ENCODE assay signal across 10 cellular contexts in the genomic region with DNA sequence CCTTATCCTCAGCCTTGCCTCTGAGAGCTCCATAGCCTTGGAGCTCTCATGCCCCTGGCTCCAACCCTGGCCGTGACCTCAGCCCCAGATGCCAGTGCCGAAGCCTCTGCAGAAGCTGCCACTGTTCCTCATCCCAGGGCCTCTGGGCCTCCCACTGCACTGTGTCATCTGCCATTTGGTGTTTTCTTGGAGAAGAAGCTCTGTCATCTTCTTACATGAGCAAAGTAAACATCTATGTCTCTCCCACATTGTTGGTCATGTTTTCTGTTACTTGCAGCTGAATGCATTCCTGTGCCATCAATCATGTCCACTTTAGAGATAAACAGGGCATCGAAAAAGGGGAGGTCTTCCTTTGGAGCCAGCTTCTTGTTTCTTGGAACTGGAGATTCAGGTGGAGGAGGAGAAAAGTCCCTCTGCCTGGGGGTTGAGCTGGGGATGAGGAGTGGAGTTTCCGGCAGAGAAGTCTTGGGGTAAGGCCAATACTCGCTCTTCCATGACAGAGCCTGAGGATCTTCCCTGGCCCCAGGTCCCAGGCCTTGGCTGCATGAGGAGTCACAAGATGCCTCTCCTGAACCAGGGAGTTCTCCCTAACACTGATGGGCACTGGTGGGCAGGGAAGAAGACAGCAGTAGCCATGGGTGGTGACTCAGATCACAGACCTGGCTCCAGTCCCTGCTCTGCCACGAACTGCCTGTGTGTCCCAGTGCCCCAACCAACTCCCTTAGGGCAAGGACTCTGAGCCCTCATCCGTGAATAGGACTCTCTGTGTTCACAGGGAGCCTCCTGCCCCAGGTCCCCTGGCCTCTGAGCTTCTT. TPM values are rescaled to one million over a fixed set of nuclear protein-coding genes. Genes with fewer than 3 reads are reported as not detected.
DNase-seq lines count a peak whose midpoint lies in the region; ATAC-seq, FAIRE-seq and TF ChIP-seq lines count a peak whose summit lies in the region.
"Had no signal": no experiment of that assay in that cellular context is flagged by ENCODE, and none has a peak within 500 bp of the region (broad histone marks: within the 10 kb centered on the region; RNA-seq: fewer than 3 reads in every experiment).

No MANE protein-coding gene starts in this region.

- no peak overlapping the region for H3K4me3 ChIP-seq in K562
- H3K4me3 ChIP-seq: GM12878 had no signal

- DNase-seq in AG08395 (ENCODE audit: low spot score) (peak; percentile 55), HK-2 (ENCODE audit: unreplicated experiment) (peak; percentile 44), K562 (ENCODE audit: extremely low read depth in 1 of 4, low spot score in 3 of 4) (peak in 1 of 4 experiments; percentile 45), left colon (no peak)
- DNase-seq in naive thymus-derived CD8-positive, alpha-beta T cell: no peak
- DNase-seq in activated CD4-positive, alpha-beta T cell treated with anti-CD3 and anti-CD28 coated beads, Interleukin-2, amount 10 ng/mL, durations not matched to agents 24 days and 14 days: no peak

- peaks cover 29 to 32% of the 10 kb centered on the region in 2 experiments for H3K4me1 ChIP-seq in K562 (replicated peaks in 1 of 2; ENCODE audit: control insufficient read depth in 2 of 2, insufficient read depth in 2 of 2, low read length in 2 of 2)

- no peak overlapping the region; the same call in 1 of the 2 replicates for H3K4me2 ChIP-seq in K562 (ENCODE audit: insufficient read depth, low read length)

- TF ChIP-seq RAD21 in K562 (CRISPR knock-in tag; conservative IDR thresholded peaks at IDR 0.05 in 1 of 2, IDR thresholded peaks at IDR 0.05 in 1 of 2): no peak

- intact Hi-C loops in K562 (cut with micrococcal nuclease) (no loop called here), left colon (cut with DNase I, micrococcal nuclease) (no loop called here)
- intact Hi-C loops in activated CD4-positive, alpha-beta T cell treated with anti-CD3 and anti-CD28 coated beads, Interleukin-2, amount 10 ng/mL, durations not matched to agents 24 days and 14 days (cut with micrococcal nuclease): no loop called here

- CTCF ChIA-PET in K562 (lab: Yijun Ruan, JAX; ENCODE audit: low intra/inter-chr PET ratio): no interaction called here

- POLR2A ChIA-PET in K562 (lab: Yijun Ruan, JAX): interaction anchor here (0.9 to 2.0 kb wide), 3 partner anchors 12 to 47 kb away, joined by 3 to 10 read pairs (median 6); no protein-coding TSS in a partner anchor
- POLR2A ChIA-PET in naive thymus-derived CD8-positive, alpha-beta T cell (lab: Charles Lee): no interaction called here

- in situ Hi-C loops in K562 (cut with MboI): no loop called here

- H3K36me3 Mint-ChIP-seq in naive thymus-derived CD8-positive, alpha-beta T cell: no peaks in the 10 kb centered on the region
- no peaks in the 10 kb centered on the region for H3K36me3 Mint-ChIP-seq in activated CD4-positive, alpha-beta T cell treated with anti-CD3 and anti-CD28 coated beads, Interleukin-2, amount 10 ng/mL, durations not matched to agents 24 days and 14 days (ENCODE audit: low read depth)

- peak; percentile 40 for FAIRE-seq in K562 (lab: Jason Lieb, UNC)
- FAIRE-seq: GM12878 had no signal

- TF ChIP-seq CTCF in K562 (IDR thresholded peaks at IDR 0.05 in 2 of 3, conservative IDR thresholded peaks at IDR 0.05 in 1 of 3; ENCODE audit: insufficient read depth in 2 of 3, low read depth in 1 of 3, low read length in 3 of 3): no peak

- H3K9ac ChIP-seq in K562 (ENCODE audit: insufficient read depth in 1 of 2, low read depth in 2 of 2, low read length in 2 of 2): peak overlapping the region in 1 of 2 experiments; percentile 66; a peak in 1 of 4 replicates

- TF ChIP-seq POLR2A in K562 (conservative IDR thresholded peaks at IDR 0.05): no peak
- TF ChIP-seq POLR2A in GM18505 (IDR thresholded peaks at IDR 0.05; ENCODE audit: borderline replicate concordance, extremely low read depth, insufficient read depth, insufficient read length): no peak

- H3K4me1 Mint-ChIP-seq in naive thymus-derived CD8-positive, alpha-beta T cell: peaks cover 0 to 2% (median 0%) of the 10 kb centered on the region in 4 donors
- H3K4me1 Mint-ChIP-seq in activated CD4-positive, alpha-beta T cell treated with anti-CD3 and anti-CD28 coated beads, Interleukin-2, amount 10 ng/mL, durations not matched to agents 24 days and 14 days: peaks cover 4% of the 10 kb centered on the region

- TF ChIP-seq EP300 in K562 (IDR thresholded peaks at IDR 0.05; ENCODE audit: low read length): peak; percentile 36; the same call in 1 of the 2 replicates

- BruUV-seq in K562 (replicated peaks; lab: Mats Ljungman, UMichigan): no TSS peak

- ATAC-seq in K562: peak; percentile 42
- peak; percentile 64 for ATAC-seq in left colon
- no peak for ATAC-seq in GM18505 (IDR thresholded peaks at IDR 0.05; ENCODE audit: unreplicated experiment)
- ATAC-seq in HG03045 (IDR thresholded peaks at IDR 0.05; ENCODE audit: unreplicated experiment): no peak
- ATAC-seq in naive thymus-derived CD8-positive, alpha-beta T cell: no peak
- ATAC-seq: GM12878, Right ventricle myocardium inferior had no signal

- no peaks in the 10 kb centered on the region for H3K9me3 ChIP-seq in K562 (replicated peaks; ENCODE audit: control insufficient read depth, insufficient read depth, low read depth, low read length)

- H3K9me1 ChIP-seq in K562 (ENCODE audit: control insufficient read depth, insufficient read depth, low read length): no peaks in the 10 kb centered on the region

- 44% methylated on average over 7 of the region's 7 CpGs for WGBS in K562 (ENCODE audit: insufficient coverage, low coverage, missing lambda C conversion rate)

- H3K27me3 Mint-ChIP-seq in naive thymus-derived CD8-positive, alpha-beta T cell: peaks cover 0 to 2% (median 0%) of the 10 kb centered on the region in 5 donors
- H3K27me3 Mint-ChIP-seq in activated CD4-positive, alpha-beta T cell treated with anti-CD3 and anti-CD28 coated beads, Interleukin-2, amount 10 ng/mL, durations not matched to agents 24 days and 14 days: no peaks in the 10 kb centered on the region

- H3K4me3 Mint-ChIP-seq in naive thymus-derived CD8-positive, alpha-beta T cell: no peak overlapping the region
- no peak overlapping the region for H3K4me3 Mint-ChIP-seq in activated CD4-positive, alpha-beta T cell treated with anti-CD3 and anti-CD28 coated beads, Interleukin-2, amount 10 ng/mL, durations not matched to agents 24 days and 14 days

- H3K79me2 ChIP-seq in K562 (ENCODE audit: control insufficient read depth, insufficient read depth, low read length): no peaks in the 10 kb centered on the region

- no peaks in the 10 kb centered on the region; a peak in 1 of 5 replicates for H3K27me3 ChIP-seq in K562 (ENCODE audit: control insufficient read depth in 2 of 2, insufficient read depth in 2 of 2, low read length in 2 of 2)

- H3K36me3 ChIP-seq in K562 (ENCODE audit: control insufficient read depth, insufficient read depth, low read length): no peaks in the 10 kb centered on the region

- H4K20me1 ChIP-seq in K562 (replicated peaks; ENCODE audit: control insufficient read depth, insufficient read depth, low read length): no peaks in the 10 kb centered on the region

- peak overlapping the region; percentile 57 for H2AFZ ChIP-seq in K562 (ENCODE audit: low read depth, low read length)

- peak overlapping the region; percentile 37; the same call in 1 of the 3 replicates for H3K27ac ChIP-seq in K562 (ENCODE audit: extremely low read depth, low read depth, low read length)

- peak overlapping the region in 5 of 10 donors; percentile 6 to 69 (median 19) for H3K27ac Mint-ChIP-seq in naive thymus-derived CD8-positive, alpha-beta T cell
- H3K27ac Mint-ChIP-seq in activated CD4-positive, alpha-beta T cell treated with anti-CD3 and anti-CD28 coated beads, Interleukin-2, amount 10 ng/mL, durations not matched to agents 24 days and 14 days: no peak overlapping the region

- H3K9me3 Mint-ChIP-seq in naive thymus-derived CD8-positive, alpha-beta T cell: no peaks in the 10 kb centered on the region
- no peaks in the 10 kb centered on the region for H3K9me3 Mint-ChIP-seq in activated CD4-positive, alpha-beta T cell treated with anti-CD3 and anti-CD28 coated beads, Interleukin-2, amount 10 ng/mL, durations not matched to agents 24 days and 14 days

RNA-seq across cellular contexts. Expression of gene FTH1, which starts 45.2 kb away (rescaled TPM):
- 340 and 424 TPM in 2 replicates for total RNA-seq in K562 (2011; cell fraction: chromatin; rRNA removed; ENCODE audit: low replicate concordance)
- total RNA-seq in K562 (2011; cell fraction: nucleolus; rRNA removed): 235 and 254 TPM in 2 replicates
- 466 and 809 TPM in 2 replicates for total RNA-seq in K562 (2011; cell fraction: nucleoplasm; rRNA removed)
- total RNA-seq in K562 (2014; rRNA removed) (542 and 714 TPM in 2 replicates), K562 (2014; rRNA removed; fragmentation: Illumina TruSeq; extraction: Trizol) (854 and 941 TPM in 2 replicates), K562 (2015; rRNA removed; fragmentation: Illumina TruSeq; extraction: Trizol) (794 and 802 TPM in 2 replicates), K562 (2021) (1,987 and 1,991 TPM in 2 replicates), left colon (1,000 to 10,000 TPM; 4,322 to 5,591 TPM)
- polyA plus RNA-seq in K562 (2011; rRNA removed) (692 and 749 TPM in 2 replicates), K562 (2014; fragmentation: Illumina TruSeq; extraction: Trizol) (2,369 and 3,146 TPM in 2 replicates), K562 (2014; fragmentation: Nextera tagmentation; extraction: Ambion mirVana) (100 to 1,000 TPM; 370 to 426 TPM), K562 (2014; rRNA removed) (1,104 and 1,916 TPM in 2 replicates)
- 753 and 1,113 TPM in 2 replicates for polyA plus RNA-seq in K562 (2011; cell fraction: cytosol; rRNA removed)
- 360 and 464 TPM in 2 replicates for polyA plus RNA-seq in K562 (2011; cell fraction: nucleus; rRNA removed)
- polyA plus RNA-seq in K562 (2012): 2,840 and 5,114 TPM in 2 replicates
- polyA minus RNA-seq in K562 (2011; rRNA and poly(A)+ RNA removed): 797 and 971 TPM in 2 replicates
- 687 and 1,035 TPM in 2 replicates for polyA minus RNA-seq in K562 (2011; cell fraction: cytosol; rRNA and poly(A)+ RNA removed)
- polyA minus RNA-seq in K562 (2011; cell fraction: nucleus; rRNA and poly(A)+ RNA removed): 101 and 228 TPM in 2 replicates
- total RNA-seq in naive thymus-derived CD8-positive, alpha-beta T cell: 100 to 1,000 TPM; 571 to 598 TPM
- 1,000 to 10,000 TPM; 1,933 to 2,491 (median 2,221) TPM for polyA plus RNA-seq in naive thymus-derived CD8-positive, alpha-beta T cell
- total RNA-seq in activated CD4-positive, alpha-beta T cell treated with anti-CD3 and anti-CD28 coated beads, Interleukin-2, amount 10 ng/mL, durations not matched to agents 24 days and 14 days: 500 and 515 TPM in 2 replicates

Comparison
In these comparisons a context has a peak if more than half of its experiments do, and no peak if none do; other contexts are left out.
1. DNase-seq: peak in AG08395 (single experiment) and HK-2 (single experiment); none in left colon (0 of 2), naive thymus-derived CD8-positive, alpha-beta T cell (0 of 10) and activated CD4-positive, alpha-beta T cell treated with anti-CD3 and anti-CD28 coated beads, Interleukin-2, amount 10 ng/mL, durations not matched to agents 24 days and 14 days (single experiment).
2. ATAC-seq: peak in K562 (single experiment) and left colon (single experiment); none in GM18505 (single experiment), HG03045 (single experiment) and naive thymus-derived CD8-positive, alpha-beta T cell (0 of 2).